In genomic region chr19:58304748-58305064, GRCh38 we compare ENCODE assay signal across 6 cellular contexts. TPM values are rescaled to one million over a fixed set of nuclear protein-coding genes. Genes with fewer than 3 reads are reported as not detected.
A peak's percentile ranks its signal among the peaks of the same experiment; 100 is the strongest.
DNase-seq lines count a peak whose midpoint lies in the region; ATAC-seq and TF ChIP-seq lines count a peak whose summit lies in the region.

No MANE protein-coding gene starts in this region.

- peak overlapping the region; percentile 98 for H3K4me3 Mint-ChIP-seq in CD8-positive, alpha-beta T cell

- no peak for DNase-seq in CD8-positive, alpha-beta T cell
- DNase-seq in Panc1 (ENCODE audit: low read depth, low spot score) (no peak), pons (ENCODE audit: low spot score) (no peak)
- DNase-seq in NK-92 treated with Interleukin-12 subunit alpha and Interleukin-12 subunit beta, amount 100 ng/mL, for 24 hours (lab: John Stamatoyannopoulos, UW): no peak

- H3K4me1 Mint-ChIP-seq in CD8-positive, alpha-beta T cell (ENCODE audit: low read depth): peaks cover 52% of the 10 kb centered on the region

- intact Hi-C loops in CD8-positive, alpha-beta T cell (cut with DNase I, micrococcal nuclease): loop anchor here (1.0 to 10.0 kb wide), 21 partner anchors 22 to 1064 kb away; partner anchors contain the start of genes RPS5 (in 2 of the 2), ZNF274 (in 2 of the 2), ZNF497 (in 2 of the 2) and ZNF584 (in 2 of the 2)
- intact Hi-C loops in Panc1 (cut with micrococcal nuclease; ENCODE audit: unreplicated experiment): no loop called here

- TF ChIP-seq CTCF in CD8-positive, alpha-beta T cell (IDR thresholded peaks at IDR 0.05): no peak
- TF ChIP-seq CTCF in Panc1 (IDR thresholded peaks at IDR 0.05): no peak

- peaks cover 29% of the 10 kb centered on the region for H3K36me3 ChIP-seq in CD8-positive, alpha-beta T cell (ENCODE audit: insufficient read depth, low read length)
- peaks cover 32% of the 10 kb centered on the region for H3K36me3 ChIP-seq in Panc1 (ENCODE audit: control insufficient read depth, insufficient read depth, low read length)
- peaks cover 19% of the 10 kb centered on the region for H3K36me3 ChIP-seq in iPS-15b (ENCODE audit: control insufficient read depth, insufficient read depth, low read length)

- H3K27ac ChIP-seq in CD8-positive, alpha-beta T cell (ENCODE audit: low read depth, low read length): peak overlapping the region; percentile 93
- peak overlapping the region; percentile 91 for H3K27ac ChIP-seq in Panc1 (ENCODE audit: low read length)

- H3K9me3 ChIP-seq in CD8-positive, alpha-beta T cell (ENCODE audit: low read length): no peaks in the 10 kb centered on the region
- H3K9me3 ChIP-seq in Panc1 (ENCODE audit: control insufficient read depth, insufficient read depth, low read depth, low read length) (0 out of 2 replicates have a peak, but pooled peaks cover 4% of the 10 kb centered on the region), iPS-15b (ENCODE audit: control insufficient read depth, insufficient read depth, low read length) (no peaks in the 10 kb centered on the region)

- H3K27me3 Mint-ChIP-seq in CD8-positive, alpha-beta T cell (ENCODE audit: low read depth): no peaks in the 10 kb centered on the region

- no peak for ATAC-seq in CD8-positive, alpha-beta T cell
- ATAC-seq in Panc1 (peak; percentile 69), GM19351 (IDR thresholded peaks at IDR 0.05; ENCODE audit: unreplicated experiment) (no peak)

- H3K4me1 ChIP-seq in CD8-positive, alpha-beta T cell (ENCODE audit: insufficient read depth, low read length): peaks cover 27% of the 10 kb centered on the region
- H3K4me1 ChIP-seq in Panc1 (ENCODE audit: control insufficient read depth, insufficient read depth, low read length) (peaks cover 14% of the 10 kb centered on the region), iPS-15b (ENCODE audit: control insufficient read depth, insufficient read depth, low read length) (peaks cover 3% of the 10 kb centered on the region)

- CTCF ChIA-PET in CD8-positive, alpha-beta T cell (lab: Charles Lee): no interaction called here
- CTCF ChIA-PET in Panc1 (lab: Charles Lee): no interaction called here

- peak overlapping the region; percentile 18 for H3K9ac ChIP-seq in iPS-15b (ENCODE audit: low read depth, low read length)

- H3K4me3 ChIP-seq in CD8-positive, alpha-beta T cell (ENCODE audit: low read depth, low read length): peak overlapping the region; percentile 82
- H3K4me3 ChIP-seq in Panc1 (ENCODE audit: low read depth in 2 of 2, low read length in 2 of 2): peak overlapping the region; percentile 89 to 95
- peak overlapping the region; percentile 100 for H3K4me3 ChIP-seq in iPS-15b (ENCODE audit: low read depth, low read length)

- in situ Hi-C loops in Panc1 (cut with HindIII; ENCODE audit: low pct_unique_long_range_greater_than_20kb, low sequenced_read_pairs): no loop called here

- peak overlapping the region; percentile 99 for H3K27ac Mint-ChIP-seq in CD8-positive, alpha-beta T cell

- H3K9me3 Mint-ChIP-seq in CD8-positive, alpha-beta T cell: peaks cover 3% of the 10 kb centered on the region

- peaks cover 65% of the 10 kb centered on the region for H3K36me3 Mint-ChIP-seq in CD8-positive, alpha-beta T cell

- no TSS peak for BruUV-seq in Panc1 (replicated peaks; lab: Mats Ljungman, UMichigan)

- no peaks in the 10 kb centered on the region for H3K27me3 ChIP-seq in CD8-positive, alpha-beta T cell (ENCODE audit: insufficient read depth, low read length)
- H3K27me3 ChIP-seq in Panc1 (ENCODE audit: control insufficient read depth, insufficient read depth, low read length): no peaks in the 10 kb centered on the region
- H3K27me3 ChIP-seq in iPS-15b (ENCODE audit: control insufficient read depth, insufficient read depth, low read length): no peaks in the 10 kb centered on the region

- POLR2A ChIA-PET in CD8-positive, alpha-beta T cell (lab: Charles Lee): interaction anchor here (0.5 to 2.1 kb wide), 10 partner anchors 10 to 135 kb away, joined by 3 to 14 read pairs (median 4); partner anchors contain the start of genes ZNF132, ZNF274, ZNF497 and ZSCAN22
- POLR2A ChIA-PET in Panc1 (lab: Charles Lee): no interaction called here

RNA-seq across cellular contexts. Expression of gene ERVK3-1, which starts 0.5 kb away (rescaled TPM):
- total RNA-seq in CD8-positive, alpha-beta T cell: 100 to 1,000 TPM; 174 to 182 TPM
- total RNA-seq in Panc1 (2021; ENCODE audit: unreplicated experiment): 84.0 TPM
- polyA plus RNA-seq in Panc1 (2012; ENCODE audit: insufficient read length): 93.9 TPM

RNA-seq across cellular contexts. Expression of gene ZSCAN22, which starts 22.1 kb away (rescaled TPM):
- total RNA-seq in CD8-positive, alpha-beta T cell: 1 to 10 TPM; 1.7 to 2.2 TPM
- 6.6 TPM for total RNA-seq in Panc1 (2021; ENCODE audit: unreplicated experiment)
- 3.2 TPM for polyA plus RNA-seq in Panc1 (2012; ENCODE audit: insufficient read length)

RNA-seq across cellular contexts. Expression of gene ZNF8, which starts 26.0 kb away (rescaled TPM):
- total RNA-seq in CD8-positive, alpha-beta T cell: 1 to 10 TPM; 9.2 to 9.5 TPM
- total RNA-seq in Panc1 (2021; ENCODE audit: unreplicated experiment): 12.6 TPM
- 1.8 TPM for polyA plus RNA-seq in Panc1 (2012; ENCODE audit: insufficient read length)

RNA-seq across cellular contexts. Expression of gene A1BG, which starts 48.6 kb away (rescaled TPM):
- total RNA-seq in CD8-positive, alpha-beta T cell: 10 to 100 TPM; 29.3 to 29.9 TPM
- 47.4 TPM for total RNA-seq in Panc1 (2021; ENCODE audit: unreplicated experiment)
- polyA plus RNA-seq in Panc1 (2012; ENCODE audit: insufficient read length): 114 TPM

RNA-seq across cellular contexts. Expression of gene ZNF497, which starts 57.8 kb away (rescaled TPM):
- 1 to 10 TPM in 1 of 2 experiments, under 1 TPM in 1; 0.79 to 1.2 TPM for total RNA-seq in CD8-positive, alpha-beta T cell
- 1.9 TPM for total RNA-seq in Panc1 (2021; ENCODE audit: unreplicated experiment)
- polyA plus RNA-seq in Panc1 (2012; ENCODE audit: insufficient read length): 4.0 TPM
